In the genomic region with DNA sequence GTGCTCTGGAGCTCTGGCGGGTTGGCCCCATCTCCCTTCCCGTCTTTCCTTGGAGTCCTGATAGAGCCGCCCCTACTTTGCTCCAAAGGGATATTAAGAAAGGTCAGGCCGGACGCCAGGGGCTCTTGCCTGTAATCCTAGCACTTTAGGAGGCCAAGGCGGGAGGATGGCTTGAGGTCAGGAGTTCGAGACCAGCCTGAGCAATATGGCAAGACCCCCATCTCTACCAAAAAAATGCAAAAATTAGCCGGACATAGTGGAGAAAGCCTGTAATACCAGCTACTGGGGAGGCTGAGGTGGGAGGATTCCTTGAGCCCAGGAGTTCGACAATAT, we compare ENCODE assay signal across 10 cellular contexts. TPM values are rescaled to one million over a fixed set of nuclear protein-coding genes. Genes with fewer than 3 reads are reported as not detected.
DNase-seq lines count a peak whose midpoint lies in the region; ATAC-seq, FAIRE-seq and TF ChIP-seq lines count a peak whose summit lies in the region.
"Had no signal": no experiment of that assay in that cellular context is flagged by ENCODE, and none has a peak within 500 bp of the region (broad histone marks: within the 10 kb centered on the region; RNA-seq: fewer than 3 reads in every experiment).

No MANE protein-coding gene starts in this region.

- TF ChIP-seq CTCF in HepG2 (CRISPR knock-in tag; IDR thresholded peaks at IDR 0.05) = no peak
- peak in 1 of 4 donors; percentile 16 for TF ChIP-seq CTCF in right lobe of liver (IDR thresholded peaks at IDR 0.05)
- no peak for TF ChIP-seq CTCF in breast epithelium (IDR thresholded peaks at IDR 0.05)
- TF ChIP-seq CTCF in upper lobe of right lung (IDR thresholded peaks at IDR 0.05) = no peak

- H3K9ac ChIP-seq in HepG2 (ENCODE audit: insufficient read depth, low read depth, low read length) = no peak overlapping the region

- H3K4me3 Mint-ChIP-seq in naive thymus-derived CD8-positive, alpha-beta T cell = peak overlapping the region; percentile 15 to 75 (median 41)

- H3K9me3 ChIP-seq in HepG2 (ENCODE audit: low read length) (no peaks in the 10 kb centered on the region), right lobe of liver (no peaks in the 10 kb centered on the region), breast epithelium (no peaks in the 10 kb centered on the region), upper lobe of right lung (no peaks in the 10 kb centered on the region), SJCRH30 (replicated peaks) (no peaks in the 10 kb centered on the region)
- H3K9me3 ChIP-seq: body of pancreas had no signal

- no peaks in the 10 kb centered on the region for H3K36me3 Mint-ChIP-seq in naive thymus-derived CD8-positive, alpha-beta T cell

- H3K4me2 ChIP-seq in HepG2 (ENCODE audit: low read depth, low read length) = peak overlapping the region; percentile 47

- H3K36me3 ChIP-seq in HepG2 (replicated peaks in 1 of 2; ENCODE audit: control insufficient read depth in 1 of 2, insufficient read depth in 2 of 2, low read length in 2 of 2) = peaks cover 0 to 5% of the 10 kb centered on the region in 2 experiments; a peak in 3 of 5 replicates
- peaks cover 0 to 4% (median 0%) of the 10 kb centered on the region in 4 donors for H3K36me3 ChIP-seq in right lobe of liver
- no peaks in the 10 kb centered on the region for H3K36me3 ChIP-seq in breast epithelium
- H3K36me3 ChIP-seq in upper lobe of right lung = no peaks in the 10 kb centered on the region
- H3K36me3 ChIP-seq in SJCRH30 = no peaks in the 10 kb centered on the region

- intact Hi-C loops in HepG2 (cut with micrococcal nuclease; ENCODE audit: unreplicated experiment) = no loop called here
- intact Hi-C loops in right lobe of liver (cut with DNase I) = loop anchor here in 1 of 2 donors (10.0 kb wide), 1 partner anchor 100 kb away; no protein-coding TSS in a partner anchor
- intact Hi-C loops in breast epithelium (cut with DNase I; ENCODE audit: low total_unique reads) = loop anchor here (10.0 kb wide), 1 partner anchor 230 kb away; no protein-coding TSS in a partner anchor
- intact Hi-C loops in upper lobe of right lung (cut with DNase I) = no loop called here

- H3K9me3 Mint-ChIP-seq in naive thymus-derived CD8-positive, alpha-beta T cell = peaks cover 0 to 2% (median 0%) of the 10 kb centered on the region in 9 donors

- peak overlapping the region in 1 of 3 experiments; percentile 91; a peak in 2 of 6 replicates for H3K4me3 ChIP-seq in HepG2 (replicated peaks in 1 of 3; ENCODE audit: insufficient read depth in 1 of 3, low read depth in 2 of 3, low read length in 3 of 3)
- peak overlapping the region in 1 of 3 donors; percentile 91 for H3K4me3 ChIP-seq in right lobe of liver
- peak overlapping the region; percentile 51 to 72 (median 64) for H3K4me3 ChIP-seq in breast epithelium
- H3K4me3 ChIP-seq in upper lobe of right lung = peak overlapping the region; percentile 56
- H3K4me3 ChIP-seq in SJCRH30 = no peak overlapping the region

- no peaks in the 10 kb centered on the region; a peak in 1 of 5 replicates for H3K27me3 ChIP-seq in HepG2 (ENCODE audit: control insufficient read depth in 1 of 2, insufficient read depth in 2 of 2, low read length in 2 of 2)
- no peaks in the 10 kb centered on the region for H3K27me3 ChIP-seq in right lobe of liver
- H3K27me3 ChIP-seq in breast epithelium = peaks cover 11 to 45% of the 10 kb centered on the region in 2 donors
- peaks cover 56% of the 10 kb centered on the region for H3K27me3 ChIP-seq in upper lobe of right lung
- H3K27me3 ChIP-seq in SJCRH30 = no peaks in the 10 kb centered on the region

- no peak overlapping the region for H3K27ac Mint-ChIP-seq in naive thymus-derived CD8-positive, alpha-beta T cell

- CTCF ChIA-PET in HepG2 (lab: Yijun Ruan, JAX; ENCODE audit: low intra/inter-chr PET ratio, low total read pairs) = no interaction called here

- BruUV-seq in HepG2 (replicated peaks; lab: Mats Ljungman, UMichigan) = no TSS peak

- peaks cover 15% of the 10 kb centered on the region for H4K20me1 ChIP-seq in HepG2 (ENCODE audit: insufficient read depth, low read length)

- no peak overlapping the region for H3K27ac ChIP-seq in HepG2 (ENCODE audit: extremely low read length, insufficient read depth, low read length)
- no peak overlapping the region for H3K27ac ChIP-seq in right lobe of liver
- H3K27ac ChIP-seq in breast epithelium = no peak overlapping the region
- H3K27ac ChIP-seq in upper lobe of right lung = no peak overlapping the region
- no peak overlapping the region for H3K27ac ChIP-seq in SJCRH30

- in situ Hi-C loops in HepG2 (cut with HindIII; ENCODE audit: extremely low pct_ligation_motif_present, low pct_unique_long_range_greater_than_20kb) = no loop called here

- H3K27me3 Mint-ChIP-seq in naive thymus-derived CD8-positive, alpha-beta T cell = peaks cover 8 to 67% (median 47%) of the 10 kb centered on the region in 5 donors

- H3K4me1 ChIP-seq in HepG2 (ENCODE audit: insufficient read depth, low read length) (peaks cover 41% of the 10 kb centered on the region), right lobe of liver (peaks cover 0 to 17% (median 3%) of the 10 kb centered on the region in 4 donors), breast epithelium (peaks cover 4 to 16% of the 10 kb centered on the region in 2 donors), upper lobe of right lung (peaks cover 9% of the 10 kb centered on the region), SJCRH30 (peaks cover 14% of the 10 kb centered on the region)

- H3K4me1 Mint-ChIP-seq in naive thymus-derived CD8-positive, alpha-beta T cell = peaks cover 4 to 13% (median 9%) of the 10 kb centered on the region in 4 donors

- no peak for DNase-seq in HepG2 (ENCODE audit: low spot score)
- no peak for DNase-seq in right lobe of liver
- no peak for DNase-seq in breast epithelium (ENCODE audit: low spot score in 2 of 2)
- DNase-seq in naive thymus-derived CD8-positive, alpha-beta T cell = no peak
- DNase-seq in upper lobe of right lung = no peak
- DNase-seq in SJCRH30 = no peak
- no peak for DNase-seq in H54 (ENCODE audit: insufficient read length, low spot score)
- no peak for DNase-seq in DMS53 (lab: John Stamatoyannopoulos, UW)
- DNase-seq: IMR-90 had no signal

- ATAC-seq in HepG2 (no peak), right lobe of liver (no peak), upper lobe of right lung (no peak)
- ATAC-seq in naive thymus-derived CD8-positive, alpha-beta T cell = no peak

- TF ChIP-seq EP300 in HepG2 (IDR thresholded peaks at IDR 0.05; ENCODE audit: low read depth in 2 of 2, low read length in 2 of 2) (no peak), HepG2 (CRISPR knock-in tag; IDR thresholded peaks at IDR 0.05; ENCODE audit: borderline replicate concordance) (no peak)

- POLR2A ChIA-PET in HepG2 (lab: Yijun Ruan, JAX) = interaction anchor here (0.7 to 13.2 kb wide), 16 partner anchors 12 to 114 kb away, joined by 3 to 416 read pairs (median 6); partner anchors contain the start of genes ABHD11, BUD23, DNAJC30 and STX1A
- POLR2A ChIA-PET in naive thymus-derived CD8-positive, alpha-beta T cell (lab: Charles Lee) = no interaction called here

- TF ChIP-seq POLR2A in HepG2 (IDR thresholded peaks at IDR 0.05; ENCODE audit: insufficient read depth in 1 of 2, low read depth in 2 of 2, low read length in 2 of 2) (no peak), right lobe of liver (IDR thresholded peaks at IDR 0.05) (no peak), breast epithelium (IDR thresholded peaks at IDR 0.05) (no peak), H54 (IDR thresholded peaks at IDR 0.05; ENCODE audit: low read depth, low read length) (no peak)

- 43% methylated on average over 8 of the region's 9 CpGs for WGBS in HepG2 (ENCODE audit: low lambda C conversion rate)
- 31% methylated on average over 8 of the region's 9 CpGs for WGBS in right lobe of liver (ENCODE audit: insufficient coverage, low coverage, low lambda C conversion rate, missing lambda C conversion rate)

- FAIRE-seq in HepG2 (lab: Jason Lieb, UNC) (peak; percentile 26), H54 (lab: Jason Lieb, UNC) (no peak)

- H3K79me2 ChIP-seq in HepG2 (ENCODE audit: insufficient read depth, low read length) = peaks cover 34% of the 10 kb centered on the region

- TF ChIP-seq RAD21 in HepG2 (CRISPR knock-in tag; IDR thresholded peaks at IDR 0.05) = no peak

- no peak overlapping the region for H2AFZ ChIP-seq in HepG2 (ENCODE audit: low read length)

RNA-seq across cellular contexts. Expression of gene MLXIPL, which starts 0.3 kb away (rescaled TPM):
- total RNA-seq in HepG2 (2016; rRNA removed; fragmentation: Illumina TruSeq; extraction: Trizol) (17.2 and 51.6 TPM in 2 replicates), right lobe of liver (100 to 1,000 TPM in 5 of 6 experiments, 10 to 100 TPM in 1; 53.5 to 552 (median 225) TPM), breast epithelium (100 to 1,000 TPM in 1 of 3 donors, 10 to 100 TPM in 2; 10.4 to 109 (median 21.3) TPM), upper lobe of right lung (11.1 TPM)
- total RNA-seq in HepG2 (2016; cell fraction: cytosol; rRNA removed; fragmentation: Illumina TruSeq; extraction: Trizol; ENCODE audit: low read depth) = 27.0 and 29.0 TPM in 2 replicates
- total RNA-seq in HepG2 (2016; cell fraction: insoluble cytoplasmic fraction; rRNA removed; fragmentation: Illumina TruSeq; extraction: Trizol) = 18.9 and 53.8 TPM in 2 replicates
- total RNA-seq in HepG2 (2016; cell fraction: membrane; rRNA removed; fragmentation: Illumina TruSeq; extraction: Trizol) = 21.9 and 22.1 TPM in 2 replicates
- 81.2 and 99.5 TPM in 2 replicates for total RNA-seq in HepG2 (2016; cell fraction: nucleus; rRNA removed; fragmentation: Illumina TruSeq; extraction: Trizol)
- 60.1 and 66.2 TPM in 2 replicates for polyA plus RNA-seq in HepG2 (2011; rRNA removed)
- 5.9 and 8.8 TPM in 2 replicates for polyA plus RNA-seq in HepG2 (2011; cell fraction: cytosol; rRNA removed)
- 568 and 629 TPM in 2 replicates for polyA plus RNA-seq in HepG2 (2011; cell fraction: nucleus; rRNA removed)
- 128 and 152 TPM in 2 replicates for polyA plus RNA-seq in HepG2 (2012)
- polyA plus RNA-seq in HepG2 (2016; cell fraction: cytosol; fragmentation: Illumina TruSeq; extraction: Trizol; ENCODE audit: low read depth) = 6.4 and 8.2 TPM in 2 replicates
- 30.7 and 38.6 TPM in 2 replicates for polyA plus RNA-seq in HepG2 (2016; cell fraction: insoluble cytoplasmic fraction; fragmentation: Illumina TruSeq; extraction: Trizol; ENCODE audit: low read depth)
- polyA plus RNA-seq in HepG2 (2016; cell fraction: membrane; fragmentation: Illumina TruSeq; extraction: Trizol; ENCODE audit: low read depth) = 8.2 and 12.6 TPM in 2 replicates
- polyA plus RNA-seq in HepG2 (2016; cell fraction: nucleus; fragmentation: Illumina TruSeq; extraction: Trizol; ENCODE audit: insufficient read depth, low read depth) = 647 and 722 TPM in 2 replicates
- 6.4 and 30.3 TPM in 2 replicates for polyA minus RNA-seq in HepG2 (2011; rRNA and poly(A)+ RNA removed; ENCODE audit: low replicate concordance)
- polyA minus RNA-seq in HepG2 (2011; cell fraction: cytosol; rRNA and poly(A)+ RNA removed) = 11.7 and 11.8 TPM in 2 replicates
- polyA minus RNA-seq in HepG2 (2011; cell fraction: nucleus; rRNA and poly(A)+ RNA removed) = 59.6 and 87.7 TPM in 2 replicates
- total RNA-seq in naive thymus-derived CD8-positive, alpha-beta T cell = not detected
- polyA plus RNA-seq in naive thymus-derived CD8-positive, alpha-beta T cell = not detected
- total RNA-seq in SJCRH30 (2014; rRNA removed; shearing (Covaris generic)) = 0.10 TPM in 1 of 2 replicates, not detected in the other
- total RNA-seq: IMR-90 had no signal
- polyA plus RNA-seq: IMR-90 had no signal

RNA-seq across cellular contexts. Expression of gene VPS37D, which starts 43.0 kb away (rescaled TPM):
- total RNA-seq in HepG2 (2016; rRNA removed; fragmentation: Illumina TruSeq; extraction: Trizol) (4.9 and 6.3 TPM in 2 replicates), right lobe of liver (1 to 10 TPM; 1.2 to 3.0 (median 2.2) TPM), breast epithelium (1 to 10 TPM; 3.5 to 5.9 (median 3.8) TPM), upper lobe of right lung (1.4 TPM)
- total RNA-seq in HepG2 (2016; cell fraction: cytosol; rRNA removed; fragmentation: Illumina TruSeq; extraction: Trizol; ENCODE audit: low read depth) = 7.4 and 7.8 TPM in 2 replicates
- total RNA-seq in HepG2 (2016; cell fraction: insoluble cytoplasmic fraction; rRNA removed; fragmentation: Illumina TruSeq; extraction: Trizol) = 5.1 and 6.3 TPM in 2 replicates
- total RNA-seq in HepG2 (2016; cell fraction: membrane; rRNA removed; fragmentation: Illumina TruSeq; extraction: Trizol) = 11.3 and 11.5 TPM in 2 replicates
- total RNA-seq in HepG2 (2016; cell fraction: nucleus; rRNA removed; fragmentation: Illumina TruSeq; extraction: Trizol) = 3.3 and 3.9 TPM in 2 replicates
- 3.8 and 5.7 TPM in 2 replicates for polyA plus RNA-seq in HepG2 (2011; rRNA removed)
- 3.8 and 5.1 TPM in 2 replicates for polyA plus RNA-seq in HepG2 (2011; cell fraction: cytosol; rRNA removed)
- polyA plus RNA-seq in HepG2 (2011; cell fraction: nucleus; rRNA removed) = 11.9 and 15.2 TPM in 2 replicates
- 5.1 and 5.6 TPM in 2 replicates for polyA plus RNA-seq in HepG2 (2012)
- 5.8 and 6.7 TPM in 2 replicates for polyA plus RNA-seq in HepG2 (2016; cell fraction: cytosol; fragmentation: Illumina TruSeq; extraction: Trizol; ENCODE audit: low read depth)
- polyA plus RNA-seq in HepG2 (2016; cell fraction: insoluble cytoplasmic fraction; fragmentation: Illumina TruSeq; extraction: Trizol; ENCODE audit: low read depth) = 4.4 and 4.5 TPM in 2 replicates
- polyA plus RNA-seq in HepG2 (2016; cell fraction: membrane; fragmentation: Illumina TruSeq; extraction: Trizol; ENCODE audit: low read depth) = 7.2 and 7.6 TPM in 2 replicates
- 8.1 and 8.8 TPM in 2 replicates for polyA plus RNA-seq in HepG2 (2016; cell fraction: nucleus; fragmentation: Illumina TruSeq; extraction: Trizol; ENCODE audit: insufficient read depth, low read depth)
- polyA minus RNA-seq in HepG2 (2011; rRNA and poly(A)+ RNA removed; ENCODE audit: low replicate concordance) = 0.37 and 3.2 TPM in 2 replicates
- polyA minus RNA-seq in HepG2 (2011; cell fraction: cytosol; rRNA and poly(A)+ RNA removed) = 2.4 and 2.6 TPM in 2 replicates
- 0.90 and 1.5 TPM in 2 replicates for polyA minus RNA-seq in HepG2 (2011; cell fraction: nucleus; rRNA and poly(A)+ RNA removed)
- 1 to 10 TPM in 1 of 2 experiments, under 1 TPM in 1; 0.63 to 1.0 TPM for total RNA-seq in naive thymus-derived CD8-positive, alpha-beta T cell
- polyA plus RNA-seq in naive thymus-derived CD8-positive, alpha-beta T cell = under 1 TPM in 2 of 3 donors, not detected in 1; 0.14 to 0.30 TPM
- total RNA-seq in SJCRH30 (2014; rRNA removed; shearing (Covaris generic)) = 0.53 and 1.2 TPM in 2 replicates

RNA-seq across cellular contexts. Expression of gene TBL2, which starts 46.3 kb away (rescaled TPM):
- total RNA-seq in HepG2 (2016; rRNA removed; fragmentation: Illumina TruSeq; extraction: Trizol) (17.7 and 47.2 TPM in 2 replicates), right lobe of liver (10 to 100 TPM; 12.3 to 31.1 (median 16.6) TPM), breast epithelium (10 to 100 TPM; 31.0 to 39.3 (median 32.1) TPM), upper lobe of right lung (29.8 TPM)
- 15.6 and 16.0 TPM in 2 replicates for total RNA-seq in HepG2 (2016; cell fraction: cytosol; rRNA removed; fragmentation: Illumina TruSeq; extraction: Trizol; ENCODE audit: low read depth)
- 18.0 and 45.6 TPM in 2 replicates for total RNA-seq in HepG2 (2016; cell fraction: insoluble cytoplasmic fraction; rRNA removed; fragmentation: Illumina TruSeq; extraction: Trizol)
- 19.6 and 21.4 TPM in 2 replicates for total RNA-seq in HepG2 (2016; cell fraction: membrane; rRNA removed; fragmentation: Illumina TruSeq; extraction: Trizol)
- 39.7 and 53.4 TPM in 2 replicates for total RNA-seq in HepG2 (2016; cell fraction: nucleus; rRNA removed; fragmentation: Illumina TruSeq; extraction: Trizol)
- polyA plus RNA-seq in HepG2 (2011; rRNA removed) = 43.4 and 51.8 TPM in 2 replicates
- 34.9 and 60.3 TPM in 2 replicates for polyA plus RNA-seq in HepG2 (2011; cell fraction: cytosol; rRNA removed)
- 48.6 and 49.4 TPM in 2 replicates for polyA plus RNA-seq in HepG2 (2011; cell fraction: nucleus; rRNA removed)
- polyA plus RNA-seq in HepG2 (2012) = 20.5 and 28.9 TPM in 2 replicates
- polyA plus RNA-seq in HepG2 (2016; cell fraction: cytosol; fragmentation: Illumina TruSeq; extraction: Trizol; ENCODE audit: low read depth) = 5.7 and 6.6 TPM in 2 replicates
- polyA plus RNA-seq in HepG2 (2016; cell fraction: insoluble cytoplasmic fraction; fragmentation: Illumina TruSeq; extraction: Trizol; ENCODE audit: low read depth) = 12.8 and 15.1 TPM in 2 replicates
- polyA plus RNA-seq in HepG2 (2016; cell fraction: membrane; fragmentation: Illumina TruSeq; extraction: Trizol; ENCODE audit: low read depth) = 8.4 and 11.1 TPM in 2 replicates
- 59.0 and 65.3 TPM in 2 replicates for polyA plus RNA-seq in HepG2 (2016; cell fraction: nucleus; fragmentation: Illumina TruSeq; extraction: Trizol; ENCODE audit: insufficient read depth, low read depth)
- polyA minus RNA-seq in HepG2 (2011; rRNA and poly(A)+ RNA removed; ENCODE audit: low replicate concordance) = 93.7 and 149 TPM in 2 replicates
- 63.0 and 87.1 TPM in 2 replicates for polyA minus RNA-seq in HepG2 (2011; cell fraction: cytosol; rRNA and poly(A)+ RNA removed)
- 28.2 and 35.2 TPM in 2 replicates for polyA minus RNA-seq in HepG2 (2011; cell fraction: nucleus; rRNA and poly(A)+ RNA removed)
- total RNA-seq in naive thymus-derived CD8-positive, alpha-beta T cell = 10 to 100 TPM; 30.4 to 31.2 TPM
- polyA plus RNA-seq in naive thymus-derived CD8-positive, alpha-beta T cell = 10 to 100 TPM; 13.4 to 19.6 (median 18.4) TPM
- 43.8 and 55.9 TPM in 2 replicates for total RNA-seq in SJCRH30 (2014; rRNA removed; shearing (Covaris generic))

RNA-seq across cellular contexts. Expression of gene DNAJC30, which starts 58.6 kb away (rescaled TPM):
- total RNA-seq in HepG2 (2016; rRNA removed; fragmentation: Illumina TruSeq; extraction: Trizol) = 3.0 and 3.3 TPM in 2 replicates
- 1.3 TPM in 2 replicates for total RNA-seq in HepG2 (2016; cell fraction: cytosol; rRNA removed; fragmentation: Illumina TruSeq; extraction: Trizol; ENCODE audit: low read depth)
- 2.7 and 3.2 TPM in 2 replicates for total RNA-seq in HepG2 (2016; cell fraction: insoluble cytoplasmic fraction; rRNA removed; fragmentation: Illumina TruSeq; extraction: Trizol)
- 2.5 and 2.7 TPM in 2 replicates for total RNA-seq in HepG2 (2016; cell fraction: membrane; rRNA removed; fragmentation: Illumina TruSeq; extraction: Trizol)
- 2.6 and 2.8 TPM in 2 replicates for total RNA-seq in HepG2 (2016; cell fraction: nucleus; rRNA removed; fragmentation: Illumina TruSeq; extraction: Trizol)
- polyA plus RNA-seq in HepG2 (2011; rRNA removed) = 3.5 and 3.8 TPM in 2 replicates
- polyA plus RNA-seq in HepG2 (2011; cell fraction: cytosol; rRNA removed) = 3.7 and 5.6 TPM in 2 replicates
- 3.5 and 4.4 TPM in 2 replicates for polyA plus RNA-seq in HepG2 (2011; cell fraction: nucleus; rRNA removed)
- 2.0 and 4.5 TPM in 2 replicates for polyA plus RNA-seq in HepG2 (2012)
- 1.9 and 2.1 TPM in 2 replicates for polyA plus RNA-seq in HepG2 (2016; cell fraction: cytosol; fragmentation: Illumina TruSeq; extraction: Trizol; ENCODE audit: low read depth)
- polyA plus RNA-seq in HepG2 (2016; cell fraction: insoluble cytoplasmic fraction; fragmentation: Illumina TruSeq; extraction: Trizol; ENCODE audit: low read depth) = 7.7 and 7.8 TPM in 2 replicates
- 3.1 and 3.6 TPM in 2 replicates for polyA plus RNA-seq in HepG2 (2016; cell fraction: membrane; fragmentation: Illumina TruSeq; extraction: Trizol; ENCODE audit: low read depth)
- polyA plus RNA-seq in HepG2 (2016; cell fraction: nucleus; fragmentation: Illumina TruSeq; extraction: Trizol; ENCODE audit: insufficient read depth, low read depth) = 5.6 and 6.4 TPM in 2 replicates
- 8.4 and 10.1 TPM in 2 replicates for polyA minus RNA-seq in HepG2 (2011; rRNA and poly(A)+ RNA removed; ENCODE audit: low replicate concordance)
- 2.0 and 3.3 TPM in 2 replicates for polyA minus RNA-seq in HepG2 (2011; cell fraction: cytosol; rRNA and poly(A)+ RNA removed)
- polyA minus RNA-seq in HepG2 (2011; cell fraction: nucleus; rRNA and poly(A)+ RNA removed) = 7.7 and 9.3 TPM in 2 replicates
- total RNA-seq in right lobe of liver = 1 to 10 TPM; 5.4 to 8.8 (median 7.0) TPM
- total RNA-seq in breast epithelium = 1 to 10 TPM; 2.9 to 6.9 (median 4.6) TPM
- total RNA-seq in naive thymus-derived CD8-positive, alpha-beta T cell = 10 to 100 TPM; 22.1 to 23.7 TPM
- 10 to 100 TPM; 10.1 to 13.3 (median 11.9) TPM for polyA plus RNA-seq in naive thymus-derived CD8-positive, alpha-beta T cell
- total RNA-seq in upper lobe of right lung = 10.2 TPM
- 5.1 and 6.0 TPM in 2 replicates for total RNA-seq in SJCRH30 (2014; rRNA removed; shearing (Covaris generic))

RNA-seq across cellular contexts. Expression of gene BUD23, which starts 58.8 kb away (rescaled TPM):
- total RNA-seq in HepG2 (2016; rRNA removed; fragmentation: Illumina TruSeq; extraction: Trizol) (37.5 and 47.5 TPM in 2 replicates), right lobe of liver (10 to 100 TPM; 24.1 to 35.0 (median 29.2) TPM), breast epithelium (10 to 100 TPM; 39.5 to 49.8 (median 41.0) TPM), upper lobe of right lung (38.4 TPM)
- 25.0 and 27.0 TPM in 2 replicates for total RNA-seq in HepG2 (2016; cell fraction: cytosol; rRNA removed; fragmentation: Illumina TruSeq; extraction: Trizol; ENCODE audit: low read depth)
- 37.7 and 52.7 TPM in 2 replicates for total RNA-seq in HepG2 (2016; cell fraction: insoluble cytoplasmic fraction; rRNA removed; fragmentation: Illumina TruSeq; extraction: Trizol)
- 22.7 and 27.6 TPM in 2 replicates for total RNA-seq in HepG2 (2016; cell fraction: membrane; rRNA removed; fragmentation: Illumina TruSeq; extraction: Trizol)
- 36.5 and 38.0 TPM in 2 replicates for total RNA-seq in HepG2 (2016; cell fraction: nucleus; rRNA removed; fragmentation: Illumina TruSeq; extraction: Trizol)
- polyA plus RNA-seq in HepG2 (2011; rRNA removed) = 50.3 and 54.5 TPM in 2 replicates
- polyA plus RNA-seq in HepG2 (2011; cell fraction: cytosol; rRNA removed) = 57.5 and 59.3 TPM in 2 replicates
- 61.1 and 71.4 TPM in 2 replicates for polyA plus RNA-seq in HepG2 (2011; cell fraction: nucleus; rRNA removed)
- 39.8 and 49.3 TPM in 2 replicates for polyA plus RNA-seq in HepG2 (2012)
- 23.2 and 24.2 TPM in 2 replicates for polyA plus RNA-seq in HepG2 (2016; cell fraction: cytosol; fragmentation: Illumina TruSeq; extraction: Trizol; ENCODE audit: low read depth)
- polyA plus RNA-seq in HepG2 (2016; cell fraction: insoluble cytoplasmic fraction; fragmentation: Illumina TruSeq; extraction: Trizol; ENCODE audit: low read depth) = 54.9 and 56.3 TPM in 2 replicates
- polyA plus RNA-seq in HepG2 (2016; cell fraction: membrane; fragmentation: Illumina TruSeq; extraction: Trizol; ENCODE audit: low read depth) = 27.2 and 30.8 TPM in 2 replicates
- polyA plus RNA-seq in HepG2 (2016; cell fraction: nucleus; fragmentation: Illumina TruSeq; extraction: Trizol; ENCODE audit: insufficient read depth, low read depth) = 97.8 and 98.1 TPM in 2 replicates
- 20.0 and 77.8 TPM in 2 replicates for polyA minus RNA-seq in HepG2 (2011; rRNA and poly(A)+ RNA removed; ENCODE audit: low replicate concordance)
- 9.4 and 16.6 TPM in 2 replicates for polyA minus RNA-seq in HepG2 (2011; cell fraction: cytosol; rRNA and poly(A)+ RNA removed)
- polyA minus RNA-seq in HepG2 (2011; cell fraction: nucleus; rRNA and poly(A)+ RNA removed) = 14.7 and 15.2 TPM in 2 replicates
- 10 to 100 TPM; 67.2 to 69.7 TPM for total RNA-seq in naive thymus-derived CD8-positive, alpha-beta T cell
- polyA plus RNA-seq in naive thymus-derived CD8-positive, alpha-beta T cell = 100 to 1,000 TPM; 123 to 139 (median 136) TPM
- 86.6 and 91.7 TPM in 2 replicates for total RNA-seq in SJCRH30 (2014; rRNA removed; shearing (Covaris generic))
